Comparison of ENCODE assay signal across 22 cellular contexts in the genomic region with DNA sequence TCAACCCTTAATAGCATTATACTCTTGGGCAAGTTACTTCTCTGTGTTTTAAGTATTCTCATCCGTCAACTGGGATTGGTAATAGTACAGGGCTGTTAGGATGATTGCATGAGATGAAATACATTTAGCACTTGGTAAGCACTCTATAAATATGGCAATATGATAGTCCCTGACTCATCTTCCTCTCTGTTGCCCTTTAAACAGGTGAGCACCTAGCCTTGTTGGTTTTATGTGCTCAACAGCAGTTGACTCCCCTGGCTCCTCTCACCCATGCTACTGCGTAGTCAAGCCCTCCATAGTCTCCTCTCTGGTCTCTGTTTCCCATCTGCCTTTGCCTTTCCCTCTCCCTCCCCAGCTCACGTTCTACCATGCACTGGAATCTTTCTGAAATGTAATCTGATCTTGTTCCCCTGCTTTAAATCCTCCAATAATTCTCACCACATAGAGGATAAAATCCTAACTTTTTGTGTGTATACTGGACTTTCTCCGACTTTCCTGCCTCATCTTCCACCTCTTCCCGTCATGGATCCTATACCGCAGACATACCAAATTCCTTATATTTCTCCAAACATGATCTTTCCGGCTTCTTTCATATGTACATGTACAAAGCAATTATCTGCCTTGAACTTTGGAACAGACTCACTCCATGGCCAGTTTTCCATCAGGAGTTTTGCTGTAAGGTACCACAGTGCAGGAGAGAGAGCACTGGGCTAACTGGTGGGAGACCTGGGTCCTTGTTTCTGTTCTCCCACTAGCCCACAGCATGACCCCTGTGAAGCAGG. TPM values are rescaled to one million over a fixed set of nuclear protein-coding genes. Genes with fewer than 3 reads are reported as not detected.
DNase-seq lines count a peak whose midpoint lies in the region; ATAC-seq and TF ChIP-seq lines count a peak whose summit lies in the region.
"Had no signal": no experiment of that assay in that cellular context is flagged by ENCODE, and none has a peak within 500 bp of the region (broad histone marks: within the 10 kb centered on the region; RNA-seq: fewer than 3 reads in every experiment).

No MANE protein-coding gene starts in this region.

- H3K27me3 ChIP-seq in GM23338 (ENCODE audit: insufficient read depth) = no peaks in the 10 kb centered on the region
- H3K27me3 ChIP-seq in gastrocnemius medialis = no peaks in the 10 kb centered on the region
- H3K27me3 ChIP-seq: Peyer's patch had no signal

- no peaks in the 10 kb centered on the region for H3K4me1 ChIP-seq in GM23338 (ENCODE audit: insufficient read depth)
- peaks cover 50 to 81% of the 10 kb centered on the region in 2 donors for H3K4me1 ChIP-seq in gastrocnemius medialis
- H3K4me1 ChIP-seq: Peyer's patch had no signal

- no peak for DNase-seq in activated CD4-positive, alpha-beta T cell treated with anti-CD3 and anti-CD28 coated beads for 36 hours
- DNase-seq in activated CD4-positive, alpha-beta T cell treated with anti-CD3 and anti-CD28 coated beads for 48 hours = no peak
- DNase-seq in GM23338 (ENCODE audit: low spot score) = no peak
- DNase-seq in gastrocnemius medialis = peak; percentile 65 to 81
- DNase-seq in cerebellar nuclear complex (lab: John Stamatoyannopoulos, UW) = no peak
- no peak for DNase-seq in pons (ENCODE audit: low spot score)
- no peak for DNase-seq in SW480 (ENCODE audit: low spot score)
- DNase-seq: AML-193, GDM1, HCEC 1CT, NCI-H1092 treated with DMSO at 0.1 percent for 48 hours, NCI-H146, NCI-H2029 treated with DMSO at 0.1 percent for 48 hours, NCI-H2171, NCI-H446 treated with DMSO at 0.1 percent for 48 hours, NCI-H69, Peyer's patch had no signal

- H3K36me3 ChIP-seq in GM23338 (ENCODE audit: insufficient read depth) (no peaks in the 10 kb centered on the region), gastrocnemius medialis (peaks cover 0 to 7% of the 10 kb centered on the region in 2 donors)

- H3K27me3 Mint-ChIP-seq in activated CD4-positive, alpha-beta T cell treated with anti-CD3 and anti-CD28 coated beads for 36 hours = no peaks in the 10 kb centered on the region
- no peaks in the 10 kb centered on the region for H3K27me3 Mint-ChIP-seq in GM23338 (ENCODE audit: insufficient read depth, low read depth, poor library complexity)
- H3K27me3 Mint-ChIP-seq in activated T-helper 17 cell treated with anti-CD3 and anti-CD28 coated beads, Interleukin-2, amount 50 U/mL, for 72 hours = no peaks in the 10 kb centered on the region

- H3K4me3 Mint-ChIP-seq in activated CD4-positive, alpha-beta T cell treated with anti-CD3 and anti-CD28 coated beads for 36 hours = no peak overlapping the region
- H3K4me3 Mint-ChIP-seq in GM23338 = no peak overlapping the region
- no peak overlapping the region for H3K4me3 Mint-ChIP-seq in activated T-helper 17 cell treated with anti-CD3 and anti-CD28 coated beads, Interleukin-2, amount 50 U/mL, for 72 hours

- POLR2A ChIA-PET in activated CD4-positive, alpha-beta T cell treated with anti-CD3 and anti-CD28 coated beads for 36 hours (lab: Charles Lee) = no interaction called here

- H3K36me3 Mint-ChIP-seq in activated CD4-positive, alpha-beta T cell treated with anti-CD3 and anti-CD28 coated beads for 36 hours (ENCODE audit: low read depth) = peaks cover 34% of the 10 kb centered on the region
- H3K36me3 Mint-ChIP-seq in GM23338 (ENCODE audit: low read depth) = no peaks in the 10 kb centered on the region
- H3K36me3 Mint-ChIP-seq in activated T-helper 17 cell treated with anti-CD3 and anti-CD28 coated beads, Interleukin-2, amount 50 U/mL, for 72 hours (ENCODE audit: low read depth) = peaks cover 43% of the 10 kb centered on the region

- H3K9me2 ChIP-seq in GM23338 (ENCODE audit: insufficient read depth) = 0 out of 2 replicates have a peak, but pooled peaks cover 3% of the 10 kb centered on the region

- no peak overlapping the region for H3K4me2 ChIP-seq in GM23338

- H3K9me3 ChIP-seq in gastrocnemius medialis = no peaks in the 10 kb centered on the region
- H3K9me3 ChIP-seq: Peyer's patch had no signal

- peaks cover 2% of the 10 kb centered on the region for H3K4me1 Mint-ChIP-seq in activated CD4-positive, alpha-beta T cell treated with anti-CD3 and anti-CD28 coated beads for 36 hours
- H3K4me1 Mint-ChIP-seq in GM23338 = peaks cover 13% of the 10 kb centered on the region
- peaks cover 11% of the 10 kb centered on the region for H3K4me1 Mint-ChIP-seq in activated T-helper 17 cell treated with anti-CD3 and anti-CD28 coated beads, Interleukin-2, amount 50 U/mL, for 72 hours

- H3K79me2 ChIP-seq in GM23338 (replicated peaks; ENCODE audit: insufficient read depth) = no peaks in the 10 kb centered on the region

- TF ChIP-seq CTCF in GM23338 (conservative IDR thresholded peaks at IDR 0.05; ENCODE audit: low read depth in 2 of 2) (no peak), gastrocnemius medialis (IDR thresholded peaks at IDR 0.05 in 4 of 5, conservative IDR thresholded peaks at IDR 0.05 in 1 of 5) (no peak)

- H3K27ac ChIP-seq in GM23338 (ENCODE audit: low read depth) (peak overlapping the region; percentile 32; the same call in 1 of the 2 replicates), gastrocnemius medialis (peak overlapping the region; percentile 88 to 96 (median 92))
- H3K27ac ChIP-seq: 22Rv1, C4-2B, Peyer's patch had no signal

- CTCF ChIA-PET in activated CD4-positive, alpha-beta T cell treated with anti-CD3 and anti-CD28 coated beads for 36 hours (lab: Charles Lee) = no interaction called here

- H3K27ac Mint-ChIP-seq in activated CD4-positive, alpha-beta T cell treated with anti-CD3 and anti-CD28 coated beads for 36 hours = no peak overlapping the region
- peak overlapping the region; percentile 3; the same call in 1 of the 2 replicates for H3K27ac Mint-ChIP-seq in GM23338
- H3K27ac Mint-ChIP-seq in activated T-helper 17 cell treated with anti-CD3 and anti-CD28 coated beads, Interleukin-2, amount 50 U/mL, for 72 hours = peak overlapping the region; percentile 7

- TF ChIP-seq POLR2A in gastrocnemius medialis (IDR thresholded peaks at IDR 0.05) = peak; percentile 75 to 84

- in situ Hi-C loops in gastrocnemius medialis (cut with MboI; ENCODE audit: low sequenced_read_pairs in 4 of 4) = no loop called here

- intact Hi-C loops in activated CD4-positive, alpha-beta T cell treated with anti-CD3 and anti-CD28 coated beads for 36 hours (cut with DNase I, micrococcal nuclease) = no loop called here
- intact Hi-C loops in gastrocnemius medialis (cut with DNase I; ENCODE audit: low total_unique reads) = loop anchor here (2.0 to 10.0 kb wide), 3 partner anchors 43 to 341 kb away; partner anchors contain the start of genes FSD2 and TM6SF1

- H2AFZ ChIP-seq in GM23338 = no peak overlapping the region

- peaks cover 3% of the 10 kb centered on the region; the same call in 1 of the 2 replicates for H4K20me1 ChIP-seq in GM23338 (replicated peaks; ENCODE audit: insufficient read depth)

- no peak overlapping the region for H3K4me3 ChIP-seq in GM23338
- H3K4me3 ChIP-seq in gastrocnemius medialis = no peak overlapping the region
- H3K4me3 ChIP-seq: Peyer's patch had no signal

- H3F3A ChIP-seq in GM23338 (replicated peaks; ENCODE audit: low read depth) = no peaks in the 10 kb centered on the region

- ATAC-seq in activated CD4-positive, alpha-beta T cell treated with anti-CD3 and anti-CD28 coated beads for 36 hours = peak; percentile 19
- ATAC-seq in GM23338 (no peak; the same call in 2 of the 3 replicates), gastrocnemius medialis (peak; percentile 85 to 92)
- ATAC-seq in activated T-helper 17 cell treated with anti-CD3 and anti-CD28 coated beads, Interleukin-2, amount 50 U/mL, for 72 hours (replicated peaks) = no peak
- ATAC-seq: Right ventricle myocardium inferior had no signal

- no peaks in the 10 kb centered on the region for H3K9me3 Mint-ChIP-seq in activated CD4-positive, alpha-beta T cell treated with anti-CD3 and anti-CD28 coated beads for 36 hours (ENCODE audit: low read depth)
- no peaks in the 10 kb centered on the region for H3K9me3 Mint-ChIP-seq in GM23338
- no peaks in the 10 kb centered on the region for H3K9me3 Mint-ChIP-seq in activated T-helper 17 cell treated with anti-CD3 and anti-CD28 coated beads, Interleukin-2, amount 50 U/mL, for 72 hours

TF ChIP-seq in GM23338, 12 proteins besides CTCF, POLR2A, EP300 and RAD21 (continues in another document):
- TF ChIP-seq JUNB (IDR thresholded peaks at IDR 0.05; ENCODE audit: unreplicated experiment) = no peak
- no peak for TF ChIP-seq CREB1 (CRISPR knock-in tag; IDR thresholded peaks at IDR 0.05; ENCODE audit: low read depth)
- TF ChIP-seq EZH2phosphoT487 (IDR thresholded peaks at IDR 0.05; ENCODE audit: unreplicated experiment) = no peak
- TF ChIP-seq ZNF331 (CRISPR knock-in tag; IDR thresholded peaks at IDR 0.05; ENCODE audit: low read depth) = no peak
- TF ChIP-seq STAT1 (IDR thresholded peaks at IDR 0.05; ENCODE audit: unreplicated experiment) = no peak
- no peak for TF ChIP-seq EZH2 (IDR thresholded peaks at IDR 0.05; ENCODE audit: low read depth, unreplicated experiment)
- no peak for TF ChIP-seq POLR2AphosphoS5 (IDR thresholded peaks at IDR 0.05; ENCODE audit: low read depth)

RNA-seq across cellular contexts. Expression of gene FSD2, which starts 42.3 kb away (rescaled TPM):
- not detected for total RNA-seq in activated CD4-positive, alpha-beta T cell treated with anti-CD3 and anti-CD28 coated beads for 36 hours
- 0.08 TPM in 1 of 2 replicates, not detected in the other for total RNA-seq in GM23338 (2014; rRNA removed; shearing (Covaris generic))
- 0.18 and 0.37 TPM in 2 replicates for polyA plus RNA-seq in GM23338 (2016; fragmentation: Nextera tagmentation; extraction: Ambion mirVana)
- not detected for total RNA-seq in activated T-helper 17 cell treated with anti-CD3 and anti-CD28 coated beads, Interleukin-2, amount 50 U/mL, for 72 hours
- total RNA-seq in gastrocnemius medialis = 10 to 100 TPM in 1 of 4 donors, 1 to 10 TPM in 3; 3.9 to 18.5 (median 6.6) TPM
- total RNA-seq: Daoy, Peyer's patch had no signal

RNA-seq across cellular contexts. Expression of gene WHAMM, which starts 45.9 kb away (rescaled TPM):
- 1 to 10 TPM; 3.4 to 4.0 TPM for total RNA-seq in activated CD4-positive, alpha-beta T cell treated with anti-CD3 and anti-CD28 coated beads for 36 hours
- total RNA-seq in GM23338 (2014; rRNA removed; shearing (Covaris generic)) = 2.2 and 8.3 TPM in 2 replicates
- polyA plus RNA-seq in GM23338 (2016; fragmentation: Nextera tagmentation; extraction: Ambion mirVana) = 4.1 and 4.2 TPM in 2 replicates
- 1 to 10 TPM; 3.9 to 4.3 TPM for total RNA-seq in activated T-helper 17 cell treated with anti-CD3 and anti-CD28 coated beads, Interleukin-2, amount 50 U/mL, for 72 hours
- total RNA-seq in gastrocnemius medialis = 10 to 100 TPM; 14.1 to 22.1 (median 21.8) TPM

RNA-seq across cellular contexts. Expression of gene AP3B2, which starts 53.9 kb away (rescaled TPM):
- total RNA-seq in activated CD4-positive, alpha-beta T cell treated with anti-CD3 and anti-CD28 coated beads for 36 hours = under 1 TPM; 0.39 to 0.59 TPM
- 14.0 and 19.2 TPM in 2 replicates for total RNA-seq in GM23338 (2014; rRNA removed; shearing (Covaris generic))
- 9.5 and 9.8 TPM in 2 replicates for polyA plus RNA-seq in GM23338 (2016; fragmentation: Nextera tagmentation; extraction: Ambion mirVana)
- total RNA-seq in activated T-helper 17 cell treated with anti-CD3 and anti-CD28 coated beads, Interleukin-2, amount 50 U/mL, for 72 hours = 1 to 10 TPM in 1 of 2 donors, under 1 TPM in 1; 0.41 to 1.5 TPM
- total RNA-seq in gastrocnemius medialis = under 1 TPM in 1 of 4 donors, not detected in 3; 0.32 TPM

Comparison
In these comparisons a context has a peak if more than half of its experiments do, and no peak if none do; other contexts are left out.
1. ATAC-seq: peak in activated CD4-positive, alpha-beta T cell treated with anti-CD3 and anti-CD28 coated beads for 36 hours (single experiment) and gastrocnemius medialis (2 of 2); none in GM23338 (single experiment) and activated T-helper 17 cell treated with anti-CD3 and anti-CD28 coated beads, Interleukin-2, amount 50 U/mL, for 72 hours (single experiment).
2. DNase-seq: peak in gastrocnemius medialis (2 of 2); none in activated CD4-positive, alpha-beta T cell treated with anti-CD3 and anti-CD28 coated beads for 36 hours (single experiment), activated CD4-positive, alpha-beta T cell treated with anti-CD3 and anti-CD28 coated beads for 48 hours (single experiment), GM23338 (single experiment), cerebellar nuclear complex (0 of 2), pons (single experiment) and SW480 (single experiment).